Comparison of ENCODE assay signal across 19 cellular contexts in the genomic region with DNA sequence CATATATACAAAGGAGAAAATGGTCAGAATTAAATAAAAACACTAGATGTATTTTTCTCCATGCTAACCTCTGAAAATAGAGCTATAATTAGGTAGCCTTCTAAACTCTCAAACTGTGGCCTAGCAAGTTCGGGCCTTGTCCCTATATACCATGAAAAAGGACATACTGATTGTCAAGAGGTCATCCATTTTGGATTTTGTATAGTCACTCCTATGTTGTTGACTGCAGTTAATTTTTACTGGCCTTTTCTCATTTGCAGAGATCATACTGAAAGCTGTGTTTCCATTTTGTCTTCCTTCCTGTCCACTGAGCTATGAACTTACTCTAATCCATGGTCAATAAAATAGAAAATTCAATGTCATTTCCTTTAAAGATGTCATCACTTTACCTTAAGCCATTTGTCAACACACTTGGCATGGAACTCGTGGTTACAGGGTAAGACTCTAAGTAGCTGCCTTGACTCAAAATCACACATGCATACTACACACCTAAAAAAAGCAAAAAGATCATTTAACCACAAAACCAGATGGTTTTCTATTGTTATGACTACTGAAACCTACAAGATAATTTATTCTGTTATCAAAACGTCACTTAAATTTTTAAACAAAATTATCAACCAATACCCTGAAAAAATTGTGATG.
DNase-seq lines count a peak whose midpoint lies in the region; ATAC-seq lines count a peak whose summit lies in the region.
"Had no signal": no experiment of that assay in that cellular context is flagged by ENCODE, and none has a peak within 500 bp of the region (broad histone marks: within the 10 kb centered on the region; RNA-seq: fewer than 3 reads in every experiment).

No MANE protein-coding gene starts in this region.

- H3K27me3 Mint-ChIP-seq in activated naive CD4-positive, alpha-beta T cell treated with anti-CD3 and anti-CD28 coated beads, Interleukin-2, amount 50 U/mL, for 24 hours: no peaks in the 10 kb centered on the region
- H3K27me3 Mint-ChIP-seq in activated naive CD8-positive, alpha-beta T cell treated with anti-CD3 and anti-CD28 coated beads, Interleukin-2, amount 50 U/mL, for 24 hours: no peaks in the 10 kb centered on the region
- H3K27me3 Mint-ChIP-seq in stimulated activated naive CD8-positive, alpha-beta T cell treated with anti-CD3 and anti-CD28 coated beads, Interleukin-15, amount 100 ng/mL, for 72 hours: no peaks in the 10 kb centered on the region

- DNase-seq in activated naive CD4-positive, alpha-beta T cell treated with Interleukin-2 at 50 U/mL for 16 hours: no peak
- no peak for DNase-seq in activated naive CD8-positive, alpha-beta T cell treated with anti-CD3 and anti-CD28 coated beads, Interleukin-2, amount 50 U/mL, for 24 hours
- DNase-seq in stimulated activated naive CD8-positive, alpha-beta T cell treated with anti-CD3 and anti-CD28 coated beads, Interleukin-15, amount 100 ng/mL, for 72 hours: peak; percentile 19 to 49
- DNase-seq in NCI-H524 treated with DMSO at 0.1 percent for 48 hours (lab: John Stamatoyannopoulos, UW) (no peak), OCI-M2 (lab: John Stamatoyannopoulos, UW; ENCODE audit: unreplicated experiment) (no peak)
- DNase-seq: DMS153; GOT3; hippocampal formation; left ventricle myocardium inferior; MG63; right cardiac atrium; stimulated activated CD4-positive, alpha-beta T cell treated with anti-CD3 and anti-CD28 coated beads, Interleukin-2, amount 100 ng/mL, for 24 hours; stimulated activated CD8-positive, alpha-beta memory T cell treated with anti-CD3 and anti-CD28 coated beads, Interleukin-4, amount 100 ng/mL, for 48 hours; upper lobe of left lung had no signal

- H3K4me1 Mint-ChIP-seq in activated naive CD4-positive, alpha-beta T cell treated with anti-CD3 and anti-CD28 coated beads, Interleukin-2, amount 50 U/mL, for 24 hours: no peaks in the 10 kb centered on the region
- H3K4me1 Mint-ChIP-seq in activated naive CD8-positive, alpha-beta T cell treated with anti-CD3 and anti-CD28 coated beads, Interleukin-2, amount 50 U/mL, for 24 hours: peaks cover 11% of the 10 kb centered on the region
- H3K4me1 Mint-ChIP-seq in stimulated activated naive CD8-positive, alpha-beta T cell treated with anti-CD3 and anti-CD28 coated beads, Interleukin-15, amount 100 ng/mL, for 72 hours: peaks cover 21% of the 10 kb centered on the region

- H3K36me3 Mint-ChIP-seq in activated naive CD4-positive, alpha-beta T cell treated with anti-CD3 and anti-CD28 coated beads, Interleukin-2, amount 50 U/mL, for 24 hours: peaks cover 20% of the 10 kb centered on the region
- peaks cover 49% of the 10 kb centered on the region for H3K36me3 Mint-ChIP-seq in activated naive CD8-positive, alpha-beta T cell treated with anti-CD3 and anti-CD28 coated beads, Interleukin-2, amount 50 U/mL, for 24 hours (ENCODE audit: low read depth)

- H3K4me3 Mint-ChIP-seq in activated naive CD4-positive, alpha-beta T cell treated with anti-CD3 and anti-CD28 coated beads, Interleukin-2, amount 50 U/mL, for 24 hours: no peak overlapping the region
- H3K4me3 Mint-ChIP-seq in activated naive CD8-positive, alpha-beta T cell treated with anti-CD3 and anti-CD28 coated beads, Interleukin-2, amount 50 U/mL, for 24 hours: no peak overlapping the region
- H3K4me3 Mint-ChIP-seq in stimulated activated naive CD8-positive, alpha-beta T cell treated with anti-CD3 and anti-CD28 coated beads, Interleukin-15, amount 100 ng/mL, for 72 hours: peak overlapping the region; percentile 10 to 47
- H3K4me3 Mint-ChIP-seq: nephron had no signal

- peak overlapping the region; percentile 77 for H3K27ac Mint-ChIP-seq in activated naive CD4-positive, alpha-beta T cell treated with anti-CD3 and anti-CD28 coated beads, Interleukin-2, amount 50 U/mL, for 24 hours
- H3K27ac Mint-ChIP-seq in activated naive CD8-positive, alpha-beta T cell treated with anti-CD3 and anti-CD28 coated beads, Interleukin-2, amount 50 U/mL, for 24 hours: peak overlapping the region; percentile 95
- peak overlapping the region; percentile 92 to 99 for H3K27ac Mint-ChIP-seq in stimulated activated naive CD8-positive, alpha-beta T cell treated with anti-CD3 and anti-CD28 coated beads, Interleukin-15, amount 100 ng/mL, for 72 hours
- H3K27ac Mint-ChIP-seq: nephron had no signal

- no peaks in the 10 kb centered on the region for H3K9me3 Mint-ChIP-seq in activated naive CD4-positive, alpha-beta T cell treated with anti-CD3 and anti-CD28 coated beads, Interleukin-2, amount 50 U/mL, for 24 hours
- H3K9me3 Mint-ChIP-seq in activated naive CD8-positive, alpha-beta T cell treated with anti-CD3 and anti-CD28 coated beads, Interleukin-2, amount 50 U/mL, for 24 hours: no peaks in the 10 kb centered on the region
- peaks cover 0 to 5% of the 10 kb centered on the region in 2 donors for H3K9me3 Mint-ChIP-seq in stimulated activated naive CD8-positive, alpha-beta T cell treated with anti-CD3 and anti-CD28 coated beads, Interleukin-15, amount 100 ng/mL, for 72 hours
- H3K9me3 Mint-ChIP-seq: nephron had no signal

- ATAC-seq in HG03439 (IDR thresholded peaks at IDR 0.05; ENCODE audit: unreplicated experiment) (peak; percentile 66), HG02588 (IDR thresholded peaks at IDR 0.05; ENCODE audit: unreplicated experiment) (no peak)
- peak; percentile 97 for ATAC-seq in activated naive CD8-positive, alpha-beta T cell treated with anti-CD3 and anti-CD28 coated beads, Interleukin-2, amount 50 U/mL, for 24 hours
- ATAC-seq in stimulated activated naive CD8-positive, alpha-beta T cell treated with anti-CD3 and anti-CD28 coated beads, Interleukin-15, amount 100 ng/mL, for 72 hours: peak; percentile 99
- ATAC-seq: right cardiac atrium, Right ventricle myocardium inferior had no signal

Comparison
In these comparisons a context has a peak if more than half of its experiments do, and no peak if none do; other contexts are left out.
1. H3K4me3 Mint-ChIP-seq: peak in stimulated activated naive CD8-positive, alpha-beta T cell treated with anti-CD3 and anti-CD28 coated beads, Interleukin-15, amount 100 ng/mL, for 72 hours (2 of 2); none in activated naive CD4-positive, alpha-beta T cell treated with anti-CD3 and anti-CD28 coated beads, Interleukin-2, amount 50 U/mL, for 24 hours (single experiment) and activated naive CD8-positive, alpha-beta T cell treated with anti-CD3 and anti-CD28 coated beads, Interleukin-2, amount 50 U/mL, for 24 hours (single experiment).
2. DNase-seq: peak in stimulated activated naive CD8-positive, alpha-beta T cell treated with anti-CD3 and anti-CD28 coated beads, Interleukin-15, amount 100 ng/mL, for 72 hours (2 of 2); none in activated naive CD4-positive, alpha-beta T cell treated with Interleukin-2 at 50 U/mL for 16 hours (single experiment), activated naive CD8-positive, alpha-beta T cell treated with anti-CD3 and anti-CD28 coated beads, Interleukin-2, amount 50 U/mL, for 24 hours (single experiment), NCI-H524 treated with DMSO at 0.1 percent for 48 hours (single experiment) and OCI-M2 (single experiment).
3. Peak in every context shown above with its lines, with median percentiles within 50 percentile points of each other: H3K27ac Mint-ChIP-seq.